Comparison of ENCODE assay signal across 1 cellular context in the genomic region with DNA sequence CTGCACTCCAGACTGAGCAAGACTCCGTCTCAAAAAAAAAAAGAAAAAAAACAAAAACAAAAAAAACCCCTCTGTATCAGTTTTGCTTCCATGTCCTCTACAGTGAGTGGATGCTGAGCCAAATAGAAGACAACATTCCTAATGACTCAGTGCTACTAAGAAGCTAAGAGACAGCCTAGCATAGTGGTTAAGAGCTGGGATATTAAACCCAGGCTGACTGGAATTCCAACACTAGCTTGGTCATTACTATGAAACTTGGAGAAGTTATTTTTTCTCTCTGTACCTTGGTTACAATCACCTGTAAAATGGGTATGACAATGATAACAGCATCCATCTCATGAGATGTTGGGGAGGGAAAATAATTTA.
TF ChIP-seq lines count a peak whose summit lies in the region.

No MANE protein-coding gene starts in this region.

TF ChIP-seq in SK-N-SH treated with all-trans-retinoic acid at 6 μM for 48 hours, 23 proteins besides CTCF, POLR2A, EP300 and RAD21 (continued from another document):
- TF ChIP-seq ISL1 (CRISPR knock-in tag; IDR thresholded peaks at IDR 0.05) (no peak), ARNTL (CRISPR knock-in tag; IDR thresholded peaks at IDR 0.05; ENCODE audit: borderline replicate concordance, low read depth) (no peak), ZNF8 (CRISPR knock-in tag; IDR thresholded peaks at IDR 0.05) (no peak), PPARA (CRISPR knock-in tag; IDR thresholded peaks at IDR 0.05; ENCODE audit: borderline replicate concordance) (no peak), TOX (CRISPR knock-in tag; IDR thresholded peaks at IDR 0.05; ENCODE audit: borderline replicate concordance) (no peak), RARB (CRISPR knock-in tag; IDR thresholded peaks at IDR 0.05) (no peak)
- TF ChIP-seq, protein P1, sequence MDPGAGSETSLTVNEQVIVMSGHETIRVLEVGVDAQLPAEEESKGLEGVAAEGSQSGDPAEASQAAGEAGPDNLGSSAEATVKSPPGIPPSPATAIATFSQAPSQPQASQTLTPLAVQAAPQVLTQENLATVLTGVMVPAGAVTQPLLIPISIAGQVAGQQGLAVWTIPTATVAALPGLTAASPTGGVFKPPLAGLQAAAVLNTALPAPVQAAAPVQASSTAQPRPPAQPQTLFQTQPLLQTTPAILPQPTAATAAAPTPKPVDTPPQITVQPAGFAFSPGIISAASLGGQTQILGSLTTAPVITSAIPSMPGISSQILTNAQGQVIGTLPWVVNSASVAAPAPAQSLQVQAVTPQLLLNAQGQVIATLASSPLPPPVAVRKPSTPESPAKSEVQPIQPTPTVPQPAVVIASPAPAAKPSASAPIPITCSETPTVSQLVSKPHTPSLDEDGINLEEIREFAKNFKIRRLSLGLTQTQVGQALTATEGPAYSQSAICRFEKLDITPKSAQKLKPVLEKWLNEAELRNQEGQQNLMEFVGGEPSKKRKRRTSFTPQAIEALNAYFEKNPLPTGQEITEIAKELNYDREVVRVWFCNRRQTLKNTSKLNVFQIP (CRISPR knock-in tag; IDR thresholded peaks at IDR 0.05; ENCODE audit: borderline replicate concordance, low read depth) = no peak
- TF ChIP-seq, protein P2, sequence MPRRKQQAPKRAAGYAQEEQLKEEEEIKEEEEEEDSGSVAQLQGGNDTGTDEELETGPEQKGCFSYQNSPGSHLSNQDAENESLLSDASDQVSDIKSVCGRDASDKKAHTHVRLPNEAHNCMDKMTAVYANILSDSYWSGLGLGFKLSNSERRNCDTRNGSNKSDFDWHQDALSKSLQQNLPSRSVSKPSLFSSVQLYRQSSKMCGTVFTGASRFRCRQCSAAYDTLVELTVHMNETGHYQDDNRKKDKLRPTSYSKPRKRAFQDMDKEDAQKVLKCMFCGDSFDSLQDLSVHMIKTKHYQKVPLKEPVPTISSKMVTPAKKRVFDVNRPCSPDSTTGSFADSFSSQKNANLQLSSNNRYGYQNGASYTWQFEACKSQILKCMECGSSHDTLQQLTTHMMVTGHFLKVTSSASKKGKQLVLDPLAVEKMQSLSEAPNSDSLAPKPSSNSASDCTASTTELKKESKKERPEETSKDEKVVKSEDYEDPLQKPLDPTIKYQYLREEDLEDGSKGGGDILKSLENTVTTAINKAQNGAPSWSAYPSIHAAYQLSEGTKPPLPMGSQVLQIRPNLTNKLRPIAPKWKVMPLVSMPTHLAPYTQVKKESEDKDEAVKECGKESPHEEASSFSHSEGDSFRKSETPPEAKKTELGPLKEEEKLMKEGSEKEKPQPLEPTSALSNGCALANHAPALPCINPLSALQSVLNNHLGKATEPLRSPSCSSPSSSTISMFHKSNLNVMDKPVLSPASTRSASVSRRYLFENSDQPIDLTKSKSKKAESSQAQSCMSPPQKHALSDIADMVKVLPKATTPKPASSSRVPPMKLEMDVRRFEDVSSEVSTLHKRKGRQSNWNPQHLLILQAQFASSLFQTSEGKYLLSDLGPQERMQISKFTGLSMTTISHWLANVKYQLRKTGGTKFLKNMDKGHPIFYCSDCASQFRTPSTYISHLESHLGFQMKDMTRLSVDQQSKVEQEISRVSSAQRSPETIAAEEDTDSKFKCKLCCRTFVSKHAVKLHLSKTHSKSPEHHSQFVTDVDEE (CRISPR knock-in tag; IDR thresholded peaks at IDR 0.05) = no peak
TF ChIP-seq in SK-N-SH treated with all-trans-retinoic acid at 6 μM for 48 hours: peak in this region for 0.
